Comparison of ENCODE assay signal across 30 cellular contexts in the genomic region with DNA sequence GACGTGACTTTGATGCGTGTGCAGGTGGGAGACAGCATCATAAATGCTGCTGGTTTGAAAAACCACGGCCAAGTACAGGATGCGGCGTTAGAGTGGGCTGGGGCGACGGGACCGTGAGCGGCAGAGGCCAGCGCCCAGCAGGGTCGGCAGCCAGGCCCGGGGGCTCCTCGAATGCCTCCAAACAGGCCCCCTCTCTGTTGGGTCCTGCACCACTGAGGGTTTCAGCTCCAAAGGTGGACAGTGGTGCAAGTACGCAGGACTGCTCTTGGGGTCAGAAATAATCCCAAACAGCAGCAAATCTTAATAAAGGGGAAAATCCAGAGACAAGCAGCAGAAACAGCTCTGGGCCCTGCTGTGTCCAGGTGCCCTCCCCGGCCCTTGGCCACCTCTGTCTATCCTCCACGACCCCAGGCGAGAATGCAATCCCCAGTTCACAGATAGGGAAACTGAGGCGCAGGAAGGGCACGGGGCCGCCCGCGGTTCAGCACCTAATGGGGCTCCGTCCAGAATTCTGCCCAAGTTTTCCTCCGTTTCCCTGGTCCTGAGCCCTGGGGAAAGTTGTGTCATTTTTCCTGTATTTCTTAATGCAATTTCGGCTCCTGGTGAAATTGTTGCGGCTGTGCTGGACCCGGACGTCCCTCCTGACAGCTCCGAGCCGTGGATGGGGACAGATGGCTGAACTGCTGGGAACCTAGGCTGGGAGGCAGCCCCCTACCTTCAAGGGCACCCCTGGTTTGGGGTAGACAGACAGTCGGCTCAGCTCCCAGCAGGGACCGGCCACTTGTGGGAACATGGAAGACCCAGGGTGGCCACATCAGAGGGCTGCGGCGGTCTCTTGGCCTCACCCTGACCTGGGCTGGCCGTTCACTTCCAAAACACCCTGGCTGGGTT.
DNase-seq lines count a peak whose midpoint lies in the region; ATAC-seq and TF ChIP-seq lines count a peak whose summit lies in the region.
"Had no signal": no experiment of that assay in that cellular context is flagged by ENCODE, and none has a peak within 500 bp of the region (broad histone marks: within the 10 kb centered on the region; RNA-seq: fewer than 3 reads in every experiment).

No MANE protein-coding gene starts in this region.

- H3K14ac ChIP-seq in neuronal stem cell (ENCODE audit: low read length), result no peak overlapping the region

- H2AK5ac ChIP-seq in neuronal stem cell (ENCODE audit: low read depth, low read length), result peak overlapping the region; percentile 37

- H3K27ac Mint-ChIP-seq in endodermal cell, result no peak overlapping the region
- H3K27ac Mint-ChIP-seq: activated naive CD4-positive, alpha-beta T cell treated with anti-CD3 and anti-CD28 coated beads, Interleukin-2, amount 10 ng/mL, durations not matched to agents 7 days and 5 days; activated T-cell treated with anti-CD3 and anti-CD28 coated beads, Interleukin-2, amount 50 U/mL, for 72 hours; B cell; memory B cell; T-helper 2 cell treated with Interferon-gamma antibody and Interleukin-4, amounts not matched to agents 5 μg/mL and 100 μg/mL, for 36 hours had no signal

- no peak overlapping the region for H3K4me3 Mint-ChIP-seq in endodermal cell
- H3K4me3 Mint-ChIP-seq: activated naive CD4-positive, alpha-beta T cell treated with anti-CD3 and anti-CD28 coated beads, Interleukin-2, amount 10 ng/mL, durations not matched to agents 7 days and 5 days; activated T-cell treated with anti-CD3 and anti-CD28 coated beads, Interleukin-2, amount 50 U/mL, for 72 hours; B cell; memory B cell; T-helper 2 cell treated with Interferon-gamma antibody and Interleukin-4, amounts not matched to agents 5 μg/mL and 100 μg/mL, for 36 hours had no signal

- H3K23ac ChIP-seq in neuronal stem cell (ENCODE audit: low read depth, low read length, poor library complexity), result no peak overlapping the region

- H2BK12ac ChIP-seq in neuronal stem cell (ENCODE audit: low read length), result no peak overlapping the region

- intact Hi-C loops in Right ventricle myocardium superior (cut with DNase I), result no loop called here
- intact Hi-C loops in heart right ventricle (cut with DNase I), result no loop called here

- no peaks in the 10 kb centered on the region for H3K36me3 Mint-ChIP-seq in endodermal cell (ENCODE audit: low read depth)

- peak overlapping the region; percentile 64 for H2BK15ac ChIP-seq in neuronal stem cell (ENCODE audit: low read length)

- H2AFZ ChIP-seq in neuronal stem cell (ENCODE audit: low read length), result no peak overlapping the region

- H3K18ac ChIP-seq in neuronal stem cell (ENCODE audit: low read length), result peak overlapping the region; percentile 38

- 94 to 95% methylated on average over 35 of the region's 35 CpGs for WGBS in heart right ventricle, 2 donors
- WGBS in endodermal cell (ENCODE audit: insufficient coverage in 1 of 2, insufficient read length in 1 of 2), 2 experiments, result 93% methylated on average over 32 to 35 of the region's 35 CpGs
- whole genome bisulfite sequencing in neuronal stem cell (ENCODE audit: extremely low coverage in 2 of 2, insufficient read length in 2 of 2, insufficient replicate concordance in 1 of 2), 2 donors, result no CpG with 5 or more reads among the region's 35 CpGs

- DNase-seq in Right ventricle myocardium superior, result peak; percentile 24
- no peak for DNase-seq in heart right ventricle
- DNase-seq in endodermal cell, result peak; percentile 17
- no peak for DNase-seq in neuronal stem cell (ENCODE audit: low spot score)
- no peak for DNase-seq in NCI-H524 treated with DMSO at 0.1 percent for 48 hours (lab: John Stamatoyannopoulos, UW)
- DNase-seq in C1 segment of cervical spinal cord (lab: John Stamatoyannopoulos, UW), result no peak
- DNase-seq: activated CD4-positive, alpha-beta T cell treated with anti-CD3 and anti-CD28 coated beads for 4 hours; activated naive CD4-positive, alpha-beta T cell treated with anti-CD3 and anti-CD28 coated beads, Interleukin-2, amount 10 ng/mL, durations not matched to agents 7 days and 5 days; activated T-cell treated with anti-CD3 and anti-CD28 coated beads, Interleukin-2, amount 50 U/mL, for 72 hours; amniotic stem cell; effector memory CD4-positive, alpha-beta T cell; erythroblast; glutamatergic neuron; HCEC 1CT; KG1; kidney glomerular epithelial cell; NCI-H1417 treated with DMSO at 0.1 percent for 48 hours; NCI-H446; OCI-M1; stimulated activated CD4-positive, alpha-beta T cell treated with anti-CD3 and anti-CD28 coated beads, Interleukin-15, amount 100 ng/mL, for 24 hours; stimulated activated naive CD4-positive, alpha-beta T cell had no signal

- H3K27me3 ChIP-seq in heart right ventricle (peaks cover 0 to 6% (median 0%) of the 10 kb centered on the region in 7 donors), endodermal cell (ENCODE audit: control insufficient read depth, insufficient read depth, low read length, poor library complexity, severe bottlenecking) (no peaks in the 10 kb centered on the region), neuronal stem cell (ENCODE audit: control insufficient read depth in 3 of 3, insufficient read depth in 3 of 3, low read depth in 1 of 3, low read length in 3 of 3) (peaks cover 0 to 2% (median 0%) of the 10 kb centered on the region in 3 experiments)
- H3K27me3 ChIP-seq: breast epithelium had no signal

- H2BK120ac ChIP-seq in neuronal stem cell (ENCODE audit: low read depth, low read length), result peak overlapping the region; percentile 83

- H3K79me1 ChIP-seq in neuronal stem cell (ENCODE audit: low read depth, low read length), result no peaks in the 10 kb centered on the region

- peak overlapping the region; percentile 75 for H2BK5ac ChIP-seq in neuronal stem cell (ENCODE audit: low read length)

- no peak overlapping the region for H3K4me2 ChIP-seq in neuronal stem cell (ENCODE audit: insufficient read depth, low read length, poor library complexity, severe bottlenecking)

- H3K4me3 ChIP-seq in heart right ventricle (no peak overlapping the region), endodermal cell (ENCODE audit: low read length) (no peak overlapping the region), neuronal stem cell (ENCODE audit: low read length in 2 of 2) (no peak overlapping the region)
- H3K4me3 ChIP-seq: breast epithelium, psoas muscle, thoracic aorta had no signal

- H3K9me3 ChIP-seq in heart right ventricle, result peaks cover 0 to 45% (median 10%) of the 10 kb centered on the region in 11 donors
- H3K9me3 ChIP-seq in endodermal cell (ENCODE audit: control insufficient read depth, low read length), result peaks cover 13% of the 10 kb centered on the region
- H3K9me3 ChIP-seq in neuronal stem cell (replicated peaks in 1 of 2; ENCODE audit: control insufficient read depth in 2 of 2, insufficient read depth in 1 of 2, low read depth in 1 of 2, low read length in 2 of 2), result peaks cover 0 to 14% of the 10 kb centered on the region in 2 donors
- H3K9me3 ChIP-seq: neutrophil had no signal

- no peak overlapping the region for H4K8ac ChIP-seq in neuronal stem cell (ENCODE audit: low read depth, low read length)

- H4K91ac ChIP-seq in neuronal stem cell (ENCODE audit: low read depth, low read length, poor library complexity), result no peak overlapping the region

- ATAC-seq in Right ventricle myocardium superior (ENCODE audit: poor library complexity) (no peak), heart right ventricle (no peak), HG02588 (IDR thresholded peaks at IDR 0.05; ENCODE audit: unreplicated experiment) (no peak), SK-N-SH treated with all-trans-retinoic acid at 6 μM for 48 hours (no peak)
- ATAC-seq: activated T-cell treated with anti-CD3 and anti-CD28 coated beads, Interleukin-2, amount 50 U/mL, for 72 hours; psoas muscle had no signal

- H3K9ac ChIP-seq in endodermal cell (ENCODE audit: extremely low read depth, low read length, poor library complexity, severe bottlenecking) (no peak overlapping the region), neuronal stem cell (ENCODE audit: low read depth, low read length, poor library complexity) (no peak overlapping the region)

- TF ChIP-seq CTCF in heart right ventricle (IDR thresholded peaks at IDR 0.05) (no peak), endodermal cell (conservative IDR thresholded peaks at IDR 0.05) (no peak)

- peaks cover 25% of the 10 kb centered on the region for H3K9me3 Mint-ChIP-seq in endodermal cell

- H3K36me3 ChIP-seq in heart right ventricle (no peaks in the 10 kb centered on the region), endodermal cell (ENCODE audit: control insufficient read depth, insufficient read depth, low read length) (no peaks in the 10 kb centered on the region), neuronal stem cell (replicated peaks in 1 of 2; ENCODE audit: control insufficient read depth in 2 of 2, insufficient read depth in 2 of 2, low read length in 2 of 2) (no peaks in the 10 kb centered on the region)
- H3K36me3 ChIP-seq: breast epithelium, neutrophil, thoracic aorta had no signal

- H3K4ac ChIP-seq in neuronal stem cell (ENCODE audit: low read length), result no peak overlapping the region

- peaks cover 0 to 8% (median 0%) of the 10 kb centered on the region in 9 donors for H3K4me1 ChIP-seq in heart right ventricle
- H3K4me1 ChIP-seq in endodermal cell (ENCODE audit: control insufficient read depth, insufficient read depth, low read length), result no peaks in the 10 kb centered on the region
- no peaks in the 10 kb centered on the region for H3K4me1 ChIP-seq in neuronal stem cell (ENCODE audit: control insufficient read depth in 2 of 2, insufficient read depth in 1 of 2, low read depth in 1 of 2, low read length in 2 of 2)
- H3K4me1 ChIP-seq: breast epithelium, psoas muscle had no signal

- H3K4me1 Mint-ChIP-seq in endodermal cell, result no peaks in the 10 kb centered on the region
- H3K4me1 Mint-ChIP-seq: memory B cell had no signal

- no peak overlapping the region for H3K27ac ChIP-seq in heart right ventricle
- H3K27ac ChIP-seq in endodermal cell (ENCODE audit: low read depth, low read length), result no peak overlapping the region
- no peak overlapping the region for H3K27ac ChIP-seq in neuronal stem cell (replicated peaks; ENCODE audit: low read length)
- H3K27ac ChIP-seq: neutrophil, psoas muscle, thoracic aorta had no signal

- peaks cover 15% of the 10 kb centered on the region for H3K27me3 Mint-ChIP-seq in endodermal cell (ENCODE audit: insufficient read depth)
- H3K27me3 Mint-ChIP-seq: B cell, memory B cell had no signal

TF ChIP-seq in SK-N-SH treated with all-trans-retinoic acid at 6 μM for 48 hours, 23 proteins besides CTCF, POLR2A, EP300 and RAD21:
- TF ChIP-seq ISL1 (CRISPR knock-in tag; IDR thresholded peaks at IDR 0.05) (no peak), ZFP3 (CRISPR knock-in tag; IDR thresholded peaks at IDR 0.05) (no peak), ESRRG (CRISPR knock-in tag; IDR thresholded peaks at IDR 0.05) (no peak)

Comparison
In these comparisons a context has a peak if more than half of its experiments do, and no peak if none do; other contexts are left out.
1. DNase-seq: peak in Right ventricle myocardium superior (single experiment) and endodermal cell (single experiment); none in heart right ventricle (0 of 2), neuronal stem cell (single experiment), NCI-H524 treated with DMSO at 0.1 percent for 48 hours (single experiment) and C1 segment of cervical spinal cord (0 of 14).